In the genomic region with DNA sequence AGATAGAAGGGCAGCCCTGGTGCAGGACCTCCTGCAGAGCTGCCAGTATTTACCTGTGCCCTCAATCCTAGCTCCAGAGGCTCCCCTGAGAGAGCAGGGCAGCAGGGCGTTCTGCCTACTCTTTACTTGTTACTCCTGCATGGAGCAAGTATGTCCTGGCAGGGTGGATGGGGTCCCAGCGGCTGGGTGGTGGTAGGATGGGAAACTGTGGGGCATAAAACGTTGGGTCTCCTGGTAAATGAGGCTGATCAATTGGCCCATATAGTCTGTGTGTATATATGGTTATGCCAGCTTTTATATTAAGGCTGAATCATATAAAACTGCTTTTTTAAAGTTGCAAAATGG, we compare ENCODE assay signal across 8 cellular contexts.
"Had no signal": no experiment of that assay in that cellular context is flagged by ENCODE, and none has a peak within 500 bp of the region (broad histone marks: within the 10 kb centered on the region; RNA-seq: fewer than 3 reads in every experiment).

No MANE protein-coding gene starts in this region.

- H3K36me3 ChIP-seq: HAP-1 had no signal

- H3K9ac ChIP-seq: GM23248 had no signal

- ATAC-seq: HCT116, HepG2 had no signal

- H3K27ac Mint-ChIP-seq: HFFc6, IgD-negative memory B cell had no signal

- H3K4me3 Mint-ChIP-seq: HFFc6, IgD-negative memory B cell had no signal

- H3K27ac ChIP-seq: GM23248, HL-60 had no signal

- H3K36me3 Mint-ChIP-seq: IgD-negative memory B cell had no signal

- H2AFZ ChIP-seq: GM23248 had no signal

- H3K4me1 ChIP-seq: HAP-1 had no signal

- H3K27me3 Mint-ChIP-seq: IgD-negative memory B cell had no signal

- DNase-seq: GM23248, GOT3, HFFc6 had no signal

- H3K4me1 Mint-ChIP-seq: IgD-negative memory B cell had no signal

- H3K4me3 ChIP-seq: GM23248, HAP-1 had no signal
